22 cellular contexts compared by ENCODE assay signal in the genomic region with DNA sequence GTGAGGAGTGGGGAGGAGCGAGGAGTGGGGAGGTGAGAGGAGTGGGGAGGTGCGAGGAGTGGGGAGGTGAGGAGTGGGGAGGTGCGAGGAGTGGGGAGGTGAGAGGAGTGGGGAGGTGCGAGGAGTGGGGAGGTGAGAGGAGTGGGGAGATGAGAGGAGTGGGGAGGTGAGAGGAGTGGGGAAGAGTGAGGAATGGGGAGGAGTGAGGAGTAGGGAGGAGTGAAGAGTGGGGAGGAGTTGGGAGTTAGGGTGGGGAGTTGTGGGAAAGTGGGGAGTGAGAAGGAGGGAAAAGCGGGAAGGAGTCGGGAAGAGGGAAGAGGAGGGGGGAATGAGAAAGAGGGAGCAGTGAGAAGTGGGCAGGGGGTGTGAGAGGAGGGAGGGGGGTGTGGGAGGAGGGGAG.
DNase-seq lines count a peak whose midpoint lies in the region; ATAC-seq and TF ChIP-seq lines count a peak whose summit lies in the region.
"Had no signal": no experiment of that assay in that cellular context is flagged by ENCODE, and none has a peak within 500 bp of the region (broad histone marks: within the 10 kb centered on the region; RNA-seq: fewer than 3 reads in every experiment).

No MANE protein-coding gene starts in this region.

- CTCF ChIA-PET in WTC11 (lab: Charles Lee) = interaction anchor here (1.4 to 2.7 kb wide), 2 partner anchors 13 to 103 kb away, joined by 3 to 10 read pairs; no protein-coding TSS in a partner anchor

- H3K4me2 ChIP-seq in GM23338 = no peak overlapping the region
- H3K4me2 ChIP-seq in osteoblast (ENCODE audit: insufficient read depth, low read length) = no peak overlapping the region

- H3K27ac Mint-ChIP-seq in GM23338 (no peak overlapping the region), WTC11 (no peak overlapping the region)
- H3K27ac Mint-ChIP-seq: CD4-positive, alpha-beta T cell; HFFc6 had no signal

- H3K27ac ChIP-seq in GM23338 (ENCODE audit: low read depth) = no peak overlapping the region
- H3K27ac ChIP-seq in osteoblast (ENCODE audit: low read depth, low read length) = no peak overlapping the region
- H3K27ac ChIP-seq in left lung = no peak overlapping the region
- H3K27ac ChIP-seq: GM23248 had no signal

- H3K9me3 ChIP-seq in osteoblast (ENCODE audit: low read depth, low read length) (no peaks in the 10 kb centered on the region), left lung (no peaks in the 10 kb centered on the region)
- H3K9me3 ChIP-seq: A549; BE2C; BLaER1 treated with 17β-estradiol and CSF1 and Interleukin-3, amounts not matched to agents 10 nM and 100 nM had no signal

- H3K27me3 ChIP-seq in GM23338 (ENCODE audit: insufficient read depth) = peaks cover 7% of the 10 kb centered on the region
- H3K27me3 ChIP-seq in osteoblast (ENCODE audit: insufficient read depth, low read length) = peaks cover 14% of the 10 kb centered on the region
- peaks cover 0 to 25% of the 10 kb centered on the region in 2 donors for H3K27me3 ChIP-seq in left lung

- H3K4me1 Mint-ChIP-seq in GM23338 = peaks cover 11% of the 10 kb centered on the region
- H3K4me1 Mint-ChIP-seq in WTC11 = peaks cover 9% of the 10 kb centered on the region

- no peak for ATAC-seq in GM23338
- ATAC-seq in WTC11 = no peak
- ATAC-seq in stimulated activated naive CD8-positive, alpha-beta T cell treated with anti-CD3 and anti-CD28 coated beads, Interleukin-15, Interleukin-2, amounts not matched to agents 100 U/mL and 50 U/mL, for 24 hours = no peak
- no peak for ATAC-seq in left lung

- no peaks in the 10 kb centered on the region for H4K20me1 ChIP-seq in GM23338 (replicated peaks; ENCODE audit: insufficient read depth)
- no peaks in the 10 kb centered on the region for H4K20me1 ChIP-seq in osteoblast (ENCODE audit: insufficient read depth, low read length)
- H4K20me1 ChIP-seq: BLaER1 treated with 17β-estradiol and CSF1 and Interleukin-3, amounts not matched to agents 10 nM and 100 nM had no signal

- H3K9me3 Mint-ChIP-seq in GM23338 (no peaks in the 10 kb centered on the region), WTC11 (no peaks in the 10 kb centered on the region)
- H3K9me3 Mint-ChIP-seq: CD4-positive, alpha-beta T cell; CD8-positive, alpha-beta memory T cell; H9; HFFc6 had no signal

- H3K27me3 Mint-ChIP-seq in GM23338 (ENCODE audit: insufficient read depth, low read depth, poor library complexity) = peaks cover 8% of the 10 kb centered on the region
- no peaks in the 10 kb centered on the region for H3K27me3 Mint-ChIP-seq in WTC11 (ENCODE audit: low read depth)

- no peak overlapping the region; the same call in 2 of the 3 replicates for H3K4me3 Mint-ChIP-seq in GM23338
- H3K4me3 Mint-ChIP-seq in WTC11 = no peak overlapping the region
- H3K4me3 Mint-ChIP-seq: CD4-positive, alpha-beta T cell; HFFc6 had no signal

- H3K36me3 Mint-ChIP-seq in GM23338 (ENCODE audit: low read depth) (peaks cover 3% of the 10 kb centered on the region; the same call in 1 of the 3 replicates), WTC11 (peaks cover 3% of the 10 kb centered on the region; the same call in 1 of the 2 replicates)
- H3K36me3 Mint-ChIP-seq: CD14-positive monocyte had no signal

- DNase-seq in GM23338 (ENCODE audit: low spot score) (peak; percentile 26), WTC11 (ENCODE audit: low spot score) (no peak), osteoblast (ENCODE audit: insufficient read length, low spot score, missing footprints) (peak; percentile 58), left lung (no peak)
- no peak for DNase-seq in stimulated activated naive CD8-positive, alpha-beta T cell treated with anti-CD3 and anti-CD28 coated beads, Interleukin-15, Interleukin-2, amounts not matched to agents 100 U/mL and 50 U/mL, for 24 hours
- DNase-seq in activated T-cell treated with anti-CD3 and anti-CD28 coated beads, Interleukin-2, amount 50 U/mL, for 1 hour = no peak
- DNase-seq: 8988T; ACHN; AML-193; BE2C; CD4-positive, alpha-beta T cell; DMS 273 treated with DMSO at 0.1 percent for 48 hours; DMS79; EL; GM23248; H9; HFFc6 had no signal

- no peaks in the 10 kb centered on the region for H3F3A ChIP-seq in GM23338 (replicated peaks; ENCODE audit: low read depth)

- H3K36me3 ChIP-seq in GM23338 (ENCODE audit: insufficient read depth) (no peaks in the 10 kb centered on the region), osteoblast (ENCODE audit: insufficient read depth, low read length) (no peaks in the 10 kb centered on the region), left lung (peaks cover 0 to 11% of the 10 kb centered on the region in 2 donors)
- H3K36me3 ChIP-seq: BE2C; BLaER1 treated with 17β-estradiol and CSF1 and Interleukin-3, amounts not matched to agents 10 nM and 100 nM had no signal

- H3K4me3 ChIP-seq in GM23338 (no peak overlapping the region; the same call in 1 of the 2 replicates), osteoblast (ENCODE audit: insufficient read depth, low read length) (no peak overlapping the region), left lung (no peak overlapping the region)
- H3K4me3 ChIP-seq: GM12878, GM23248 had no signal

- intact Hi-C loops in left lung (cut with DNase I) = loop anchor here (5.0 to 10.0 kb wide), 2 partner anchors 91 to 94 kb away; a partner anchor contains a TSS

- H2AFZ ChIP-seq in GM23338 (no peak overlapping the region), osteoblast (ENCODE audit: low read length) (no peak overlapping the region)
- H2AFZ ChIP-seq: GM23248 had no signal

- POLR2A ChIA-PET in WTC11 (lab: Charles Lee) = no interaction called here

- no peaks in the 10 kb centered on the region for H3K79me2 ChIP-seq in GM23338 (replicated peaks; ENCODE audit: insufficient read depth)
- no peaks in the 10 kb centered on the region for H3K79me2 ChIP-seq in osteoblast (ENCODE audit: insufficient read depth, low read length)

- H3K9me2 ChIP-seq in GM23338 (ENCODE audit: insufficient read depth) = no peaks in the 10 kb centered on the region

- peaks cover 6% of the 10 kb centered on the region; the same call in 1 of the 2 replicates for H3K4me1 ChIP-seq in GM23338 (ENCODE audit: insufficient read depth)
- H3K4me1 ChIP-seq in osteoblast (ENCODE audit: insufficient read depth, low read length) = no peaks in the 10 kb centered on the region
- peaks cover 0 to 22% of the 10 kb centered on the region in 2 donors for H3K4me1 ChIP-seq in left lung
- H3K4me1 ChIP-seq: BE2C had no signal

- no peak for TF ChIP-seq CTCF in GM23338 (conservative IDR thresholded peaks at IDR 0.05; ENCODE audit: low read depth in 2 of 2)
- no peak for TF ChIP-seq CTCF in WTC11 (IDR thresholded peaks at IDR 0.05)
- TF ChIP-seq CTCF in osteoblast (IDR thresholded peaks at IDR 0.05; ENCODE audit: extremely low read depth, low read depth, low read length) = no peak
- no peak for TF ChIP-seq CTCF in left lung (IDR thresholded peaks at IDR 0.05)

TF ChIP-seq in GM23338, 12 proteins besides CTCF, POLR2A, EP300 and RAD21 (continues in another document):
- TF ChIP-seq NANOG (IDR thresholded peaks at IDR 0.05; ENCODE audit: borderline replicate concordance) = no peak
- TF ChIP-seq, protein P1, sequence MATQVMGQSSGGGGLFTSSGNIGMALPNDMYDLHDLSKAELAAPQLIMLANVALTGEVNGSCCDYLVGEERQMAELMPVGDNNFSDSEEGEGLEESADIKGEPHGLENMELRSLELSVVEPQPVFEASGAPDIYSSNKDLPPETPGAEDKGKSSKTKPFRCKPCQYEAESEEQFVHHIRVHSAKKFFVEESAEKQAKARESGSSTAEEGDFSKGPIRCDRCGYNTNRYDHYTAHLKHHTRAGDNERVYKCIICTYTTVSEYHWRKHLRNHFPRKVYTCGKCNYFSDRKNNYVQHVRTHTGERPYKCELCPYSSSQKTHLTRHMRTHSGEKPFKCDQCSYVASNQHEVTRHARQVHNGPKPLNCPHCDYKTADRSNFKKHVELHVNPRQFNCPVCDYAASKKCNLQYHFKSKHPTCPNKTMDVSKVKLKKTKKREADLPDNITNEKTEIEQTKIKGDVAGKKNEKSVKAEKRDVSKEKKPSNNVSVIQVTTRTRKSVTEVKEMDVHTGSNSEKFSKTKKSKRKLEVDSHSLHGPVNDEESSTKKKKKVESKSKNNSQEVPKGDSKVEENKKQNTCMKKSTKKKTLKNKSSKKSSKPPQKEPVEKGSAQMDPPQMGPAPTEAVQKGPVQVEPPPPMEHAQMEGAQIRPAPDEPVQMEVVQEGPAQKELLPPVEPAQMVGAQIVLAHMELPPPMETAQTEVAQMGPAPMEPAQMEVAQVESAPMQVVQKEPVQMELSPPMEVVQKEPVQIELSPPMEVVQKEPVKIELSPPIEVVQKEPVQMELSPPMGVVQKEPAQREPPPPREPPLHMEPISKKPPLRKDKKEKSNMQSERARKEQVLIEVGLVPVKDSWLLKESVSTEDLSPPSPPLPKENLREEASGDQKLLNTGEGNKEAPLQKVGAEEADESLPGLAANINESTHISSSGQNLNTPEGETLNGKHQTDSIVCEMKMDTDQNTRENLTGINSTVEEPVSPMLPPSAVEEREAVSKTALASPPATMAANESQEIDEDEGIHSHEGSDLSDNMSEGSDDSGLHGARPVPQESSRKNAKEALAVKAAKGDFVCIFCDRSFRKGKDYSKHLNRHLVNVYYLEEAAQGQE (IDR thresholded peaks at IDR 0.05; ENCODE audit: unreplicated experiment) = no peak

TF ChIP-seq in WTC11, 78 proteins besides CTCF, POLR2A, EP300 and RAD21 (continues in another document):
- peak; percentile 14; the same call in 1 of the 2 replicates for TF ChIP-seq ZNF263 (CRISPR knock-in tag; IDR thresholded peaks at IDR 0.05; ENCODE audit: low read depth)

Comparison
In these comparisons a context has a peak if more than half of its experiments do, and no peak if none do; other contexts are left out.
1. DNase-seq: peak in GM23338 (single experiment) and osteoblast (single experiment); none in WTC11 (single experiment), stimulated activated naive CD8-positive, alpha-beta T cell treated with anti-CD3 and anti-CD28 coated beads, Interleukin-15, Interleukin-2, amounts not matched to agents 100 U/mL and 50 U/mL, for 24 hours (single experiment), left lung (0 of 2) and activated T-cell treated with anti-CD3 and anti-CD28 coated beads, Interleukin-2, amount 50 U/mL, for 1 hour (single experiment).